Comparison of ENCODE assay signal across 1 cellular context in the genomic region with DNA sequence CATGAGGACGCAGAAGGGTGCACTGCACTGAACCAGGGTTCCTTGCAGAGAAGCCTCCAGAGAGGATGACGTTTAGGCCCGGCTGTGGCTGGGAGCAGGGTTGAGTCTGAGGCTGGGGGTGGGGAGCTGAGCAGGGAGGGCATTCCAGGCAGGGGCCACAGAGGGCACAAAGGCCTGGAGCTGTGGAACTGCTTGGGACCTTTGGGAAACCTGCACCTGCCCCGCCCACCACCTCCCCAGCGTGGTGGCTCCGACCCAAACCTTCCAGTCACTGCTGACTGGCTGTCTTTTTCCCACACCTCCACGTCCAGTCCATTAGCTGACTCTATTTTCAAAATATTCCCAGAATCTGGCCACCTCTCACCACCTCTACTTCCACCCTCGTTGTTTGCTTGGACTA.
TF ChIP-seq lines count a peak whose summit lies in the region.

No MANE protein-coding gene starts in this region.

TF ChIP-seq in K562, 482 proteins besides CTCF, POLR2A, EP300 and RAD21:
- TF ChIP-seq ZFP1 (CRISPR knock-in tag; IDR thresholded peaks at IDR 0.05) (no peak), NCOA2 (IDR thresholded peaks at IDR 0.05; ENCODE audit: partially characterized antibody in 2 of 2) (no peak)
